8 cellular contexts compared by ENCODE assay signal in the genomic region with DNA sequence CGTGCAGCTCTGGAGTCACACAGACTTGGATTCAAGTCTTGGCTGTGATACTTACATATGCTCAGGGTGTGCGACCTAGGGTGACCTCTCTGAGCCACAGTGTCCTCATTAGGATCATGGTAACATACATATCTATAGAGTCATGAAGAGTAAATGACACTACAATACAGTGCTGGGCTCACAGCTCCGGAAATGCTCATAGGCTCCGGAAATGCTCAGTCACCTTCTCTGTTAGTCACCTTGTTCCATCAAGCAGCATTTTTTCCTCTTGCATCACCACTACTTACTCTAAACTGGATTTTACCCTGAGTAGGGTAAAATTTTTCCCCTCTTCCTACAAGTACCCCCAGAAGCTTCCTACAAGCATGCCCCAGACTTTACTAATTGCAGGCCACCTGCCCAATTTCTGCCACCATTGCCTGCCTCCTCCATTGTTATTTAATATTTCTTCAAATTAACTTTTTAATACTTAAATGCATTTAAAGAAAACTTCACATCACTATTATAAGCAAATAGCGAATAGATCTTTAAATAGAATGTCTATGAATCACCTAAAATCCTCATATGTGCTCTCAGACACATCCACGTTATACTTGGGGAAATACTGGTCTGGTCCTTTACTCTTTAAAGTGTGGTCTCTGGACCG.
DNase-seq lines count a peak whose midpoint lies in the region; ATAC-seq lines count a peak whose summit lies in the region.

No MANE protein-coding gene starts in this region.

- no peak for ATAC-seq in Right ventricle myocardium superior (ENCODE audit: poor library complexity)
- ATAC-seq in GM19467 (IDR thresholded peaks at IDR 0.05; ENCODE audit: unreplicated experiment) = no peak

- peak; percentile 98 for DNase-seq in A172 (ENCODE audit: low spot score)
- peak; percentile 87 for DNase-seq in LHCN-M2 (ENCODE audit: low read depth)
- DNase-seq in activated T-helper 1 cell treated with Interleukin-2 at 50 U/mL for 16 hours (ENCODE audit: low read depth) = peak; percentile 11
- DNase-seq in kidney glomerular epithelial cell (lab: John Stamatoyannopoulos, UW) = peak; percentile 17
- no peak for DNase-seq in Kasumi-1 (lab: John Stamatoyannopoulos, UW)
- no peak for DNase-seq in Right ventricle myocardium superior
- no peak for DNase-seq in NCI-H774 (lab: John Stamatoyannopoulos, UW)

- intact Hi-C loops in Right ventricle myocardium superior (cut with DNase I) = no loop called here

Comparison
In these comparisons a context has a peak if more than half of its experiments do, and no peak if none do; other contexts are left out.
1. DNase-seq: peak in A172 (single experiment), LHCN-M2 (single experiment), activated T-helper 1 cell treated with Interleukin-2 at 50 U/mL for 16 hours (single experiment) and kidney glomerular epithelial cell (single experiment); none in Kasumi-1 (0 of 2), Right ventricle myocardium superior (single experiment) and NCI-H774 (single experiment).